Comparison of ENCODE assay signal across 15 cellular contexts in genomic region chr18:63832470-63832869, GRCh38. TPM values are rescaled to one million over a fixed set of nuclear protein-coding genes. Genes with fewer than 3 reads are reported as not detected.
DNase-seq lines count a peak whose midpoint lies in the region; ATAC-seq and TF ChIP-seq lines count a peak whose summit lies in the region.
"Had no signal": no experiment of that assay in that cellular context is flagged by ENCODE, and none has a peak within 500 bp of the region (broad histone marks: within the 10 kb centered on the region; RNA-seq: fewer than 3 reads in every experiment).

No MANE protein-coding gene starts in this region.

- no peak overlapping the region for H2AFZ ChIP-seq in neural progenitor cell (replicated peaks)
- H2AFZ ChIP-seq: parathyroid adenoma had no signal

- H3K4me1 Mint-ChIP-seq in activated CD8-positive, alpha-beta T cell treated with anti-CD3 and anti-CD28 coated beads for 36 hours (ENCODE audit: low read depth): peaks cover 6% of the 10 kb centered on the region
- H3K4me1 Mint-ChIP-seq in activated CD8-positive, alpha-beta T cell treated with anti-CD3 and anti-CD28 coated beads, Interleukin-2, amount 10 ng/mL, durations not matched to agents 7 days and 5 days (ENCODE audit: low read depth): peaks cover 12% of the 10 kb centered on the region
- H3K4me1 Mint-ChIP-seq in stimulated activated effector memory CD8-positive, alpha-beta T cell treated with anti-CD3 and anti-CD28 coated beads, Interleukin-12 subunit alpha, Interleukin-12 subunit beta, amount 100 ng/mL, for 72 hours: no peaks in the 10 kb centered on the region
- H3K4me1 Mint-ChIP-seq in neural progenitor cell: no peaks in the 10 kb centered on the region
- H3K4me1 Mint-ChIP-seq in activated CD4-positive, alpha-beta memory T cell treated with anti-CD3 and anti-CD28 coated beads for 36 hours (ENCODE audit: low read depth): peaks cover 4% of the 10 kb centered on the region

- no peak for TF ChIP-seq CTCF in activated CD8-positive, alpha-beta T cell treated with anti-CD3 and anti-CD28 coated beads for 36 hours (IDR thresholded peaks at IDR 0.05)
- TF ChIP-seq CTCF in neural progenitor cell (IDR thresholded peaks at IDR 0.05): no peak

- POLR2A ChIA-PET in activated CD8-positive, alpha-beta T cell treated with anti-CD3 and anti-CD28 coated beads for 36 hours (lab: Charles Lee): no interaction called here
- POLR2A ChIA-PET in activated CD8-positive, alpha-beta T cell treated with anti-CD3 and anti-CD28 coated beads, Interleukin-2, amount 10 ng/mL, durations not matched to agents 7 days and 5 days (lab: Charles Lee): no interaction called here
- POLR2A ChIA-PET in activated CD4-positive, alpha-beta memory T cell treated with anti-CD3 and anti-CD28 coated beads for 36 hours (lab: Charles Lee): no interaction called here

- intact Hi-C loops in activated CD8-positive, alpha-beta T cell treated with anti-CD3 and anti-CD28 coated beads for 36 hours (cut with micrococcal nuclease): no loop called here
- intact Hi-C loops in sciatic nerve (cut with DNase I): no loop called here
- intact Hi-C loops in activated CD4-positive, alpha-beta memory T cell treated with anti-CD3 and anti-CD28 coated beads for 36 hours (cut with micrococcal nuclease): loop anchor here (1.0 kb wide), 1 partner anchor 119 kb away; no protein-coding TSS in a partner anchor

- H3K4me2 ChIP-seq in neural progenitor cell: no peak overlapping the region
- H3K4me2 ChIP-seq: A549 had no signal

- no peaks in the 10 kb centered on the region for H3K9me3 ChIP-seq in neural progenitor cell (ENCODE audit: low read depth)
- H3K9me3 ChIP-seq: A549 had no signal

- H4K20me1 ChIP-seq in neural progenitor cell (ENCODE audit: low read depth): no peaks in the 10 kb centered on the region

- H3F3A ChIP-seq in neural progenitor cell (ENCODE audit: low read depth): no peaks in the 10 kb centered on the region

- no peaks in the 10 kb centered on the region for H3K79me2 ChIP-seq in neural progenitor cell (ENCODE audit: low read depth)
- H3K79me2 ChIP-seq: parathyroid adenoma had no signal

- H3K36me3 ChIP-seq in neural progenitor cell: no peaks in the 10 kb centered on the region

- no peaks in the 10 kb centered on the region for H3K4me1 ChIP-seq in neural progenitor cell
- H3K4me1 ChIP-seq: A549, parathyroid adenoma had no signal

- no peaks in the 10 kb centered on the region for H3K9me3 Mint-ChIP-seq in activated CD8-positive, alpha-beta T cell treated with anti-CD3 and anti-CD28 coated beads for 36 hours
- H3K9me3 Mint-ChIP-seq in activated CD8-positive, alpha-beta T cell treated with anti-CD3 and anti-CD28 coated beads, Interleukin-2, amount 10 ng/mL, durations not matched to agents 7 days and 5 days (ENCODE audit: insufficient read depth): no peaks in the 10 kb centered on the region
- H3K9me3 Mint-ChIP-seq in stimulated activated effector memory CD8-positive, alpha-beta T cell treated with anti-CD3 and anti-CD28 coated beads, Interleukin-12 subunit alpha, Interleukin-12 subunit beta, amount 100 ng/mL, for 72 hours: no peaks in the 10 kb centered on the region
- H3K9me3 Mint-ChIP-seq in neural progenitor cell: no peaks in the 10 kb centered on the region
- H3K9me3 Mint-ChIP-seq in activated CD4-positive, alpha-beta memory T cell treated with anti-CD3 and anti-CD28 coated beads for 36 hours: no peaks in the 10 kb centered on the region

- no peaks in the 10 kb centered on the region for H3K27me3 ChIP-seq in neural progenitor cell

- no peak overlapping the region for H3K27ac ChIP-seq in neural progenitor cell
- H3K27ac ChIP-seq: A549, coronary artery, parathyroid adenoma had no signal

- peaks cover 16% of the 10 kb centered on the region for H3K27me3 Mint-ChIP-seq in activated CD8-positive, alpha-beta T cell treated with anti-CD3 and anti-CD28 coated beads for 36 hours
- H3K27me3 Mint-ChIP-seq in activated CD8-positive, alpha-beta T cell treated with anti-CD3 and anti-CD28 coated beads, Interleukin-2, amount 10 ng/mL, durations not matched to agents 7 days and 5 days (ENCODE audit: low read depth): peaks cover 18% of the 10 kb centered on the region
- peaks cover 2% of the 10 kb centered on the region for H3K27me3 Mint-ChIP-seq in neural progenitor cell (ENCODE audit: insufficient read depth, low read depth)
- H3K27me3 Mint-ChIP-seq in activated CD4-positive, alpha-beta memory T cell treated with anti-CD3 and anti-CD28 coated beads for 36 hours: peaks cover 17% of the 10 kb centered on the region

- DNase-seq in activated CD8-positive, alpha-beta T cell treated with anti-CD3 and anti-CD28 coated beads for 36 hours: no peak
- no peak for DNase-seq in activated CD8-positive, alpha-beta T cell treated with anti-CD3 and anti-CD28 coated beads, Interleukin-2, amount 10 ng/mL, durations not matched to agents 7 days and 5 days
- DNase-seq in HS-5 (ENCODE audit: low read depth) (peak; percentile 82), sciatic nerve (ENCODE audit: low spot score) (no peak), neural progenitor cell (ENCODE audit: low spot score) (no peak)
- DNase-seq in stimulated activated effector memory CD8-positive, alpha-beta T cell treated with anti-CD3 and anti-CD28 coated beads, Interleukin-12 subunit alpha, Interleukin-12 subunit beta, amount 100 ng/mL, for 72 hours (ENCODE audit: low spot score in 2 of 2): no peak
- DNase-seq in activated CD4-positive, alpha-beta memory T cell treated with anti-CD3 and anti-CD28 coated beads for 36 hours: no peak
- DNase-seq: activated CD8-positive, alpha-beta memory T cell treated with anti-CD3 and anti-CD28 coated beads for 24 hours; Karpas-422; kidney; stimulated activated CD8-positive, alpha-beta memory T cell treated with anti-CD3 and anti-CD28 coated beads, Interleukin-4, amount 100 ng/mL, for 48 hours had no signal

- no peak overlapping the region for H3K27ac Mint-ChIP-seq in activated CD8-positive, alpha-beta T cell treated with anti-CD3 and anti-CD28 coated beads for 36 hours
- H3K27ac Mint-ChIP-seq in activated CD8-positive, alpha-beta T cell treated with anti-CD3 and anti-CD28 coated beads, Interleukin-2, amount 10 ng/mL, durations not matched to agents 7 days and 5 days: no peak overlapping the region
- no peak overlapping the region for H3K27ac Mint-ChIP-seq in stimulated activated effector memory CD8-positive, alpha-beta T cell treated with anti-CD3 and anti-CD28 coated beads, Interleukin-12 subunit alpha, Interleukin-12 subunit beta, amount 100 ng/mL, for 72 hours
- H3K27ac Mint-ChIP-seq in neural progenitor cell: no peak overlapping the region
- no peak overlapping the region for H3K27ac Mint-ChIP-seq in activated CD4-positive, alpha-beta memory T cell treated with anti-CD3 and anti-CD28 coated beads for 36 hours

- H3K36me3 Mint-ChIP-seq in activated CD8-positive, alpha-beta T cell treated with anti-CD3 and anti-CD28 coated beads for 36 hours (ENCODE audit: low read depth): no peaks in the 10 kb centered on the region
- no peaks in the 10 kb centered on the region for H3K36me3 Mint-ChIP-seq in activated CD8-positive, alpha-beta T cell treated with anti-CD3 and anti-CD28 coated beads, Interleukin-2, amount 10 ng/mL, durations not matched to agents 7 days and 5 days (ENCODE audit: low read depth)
- H3K36me3 Mint-ChIP-seq in stimulated activated effector memory CD8-positive, alpha-beta T cell treated with anti-CD3 and anti-CD28 coated beads, Interleukin-12 subunit alpha, Interleukin-12 subunit beta, amount 100 ng/mL, for 72 hours: no peaks in the 10 kb centered on the region
- no peaks in the 10 kb centered on the region for H3K36me3 Mint-ChIP-seq in neural progenitor cell
- H3K36me3 Mint-ChIP-seq in activated CD4-positive, alpha-beta memory T cell treated with anti-CD3 and anti-CD28 coated beads for 36 hours: no peaks in the 10 kb centered on the region

- ATAC-seq in activated CD8-positive, alpha-beta T cell treated with anti-CD3 and anti-CD28 coated beads for 36 hours: peak; percentile 56
- no peak for ATAC-seq in activated CD8-positive, alpha-beta T cell treated with anti-CD3 and anti-CD28 coated beads, Interleukin-2, amount 10 ng/mL, durations not matched to agents 7 days and 5 days
- ATAC-seq in HG02623 (IDR thresholded peaks at IDR 0.05; ENCODE audit: unreplicated experiment): peak; percentile 70
- ATAC-seq in stimulated activated effector memory CD8-positive, alpha-beta T cell treated with anti-CD3 and anti-CD28 coated beads, Interleukin-12 subunit alpha, Interleukin-12 subunit beta, amount 100 ng/mL, for 72 hours: peak; percentile 92
- no peak for ATAC-seq in sciatic nerve
- ATAC-seq: A549 had no signal

- CTCF ChIA-PET in activated CD8-positive, alpha-beta T cell treated with anti-CD3 and anti-CD28 coated beads for 36 hours (lab: Charles Lee): interaction anchor here (0.7 kb wide), 1 partner anchor 1435 kb away, joined by 3 read pairs; no protein-coding TSS in a partner anchor
- CTCF ChIA-PET in activated CD8-positive, alpha-beta T cell treated with anti-CD3 and anti-CD28 coated beads, Interleukin-2, amount 10 ng/mL, durations not matched to agents 7 days and 5 days (lab: Charles Lee): interaction anchor here (1.0 kb wide), 1 partner anchor 9 kb away, joined by 3 read pairs; no protein-coding TSS in a partner anchor
- CTCF ChIA-PET in activated CD4-positive, alpha-beta memory T cell treated with anti-CD3 and anti-CD28 coated beads for 36 hours (lab: Charles Lee): no interaction called here

- H3K4me3 ChIP-seq in neural progenitor cell: no peak overlapping the region
- H3K4me3 ChIP-seq: A549, coronary artery had no signal

- no peak overlapping the region for H3K4me3 Mint-ChIP-seq in activated CD8-positive, alpha-beta T cell treated with anti-CD3 and anti-CD28 coated beads for 36 hours
- H3K4me3 Mint-ChIP-seq in activated CD8-positive, alpha-beta T cell treated with anti-CD3 and anti-CD28 coated beads, Interleukin-2, amount 10 ng/mL, durations not matched to agents 7 days and 5 days: no peak overlapping the region
- no peak overlapping the region for H3K4me3 Mint-ChIP-seq in stimulated activated effector memory CD8-positive, alpha-beta T cell treated with anti-CD3 and anti-CD28 coated beads, Interleukin-12 subunit alpha, Interleukin-12 subunit beta, amount 100 ng/mL, for 72 hours
- H3K4me3 Mint-ChIP-seq in neural progenitor cell: no peak overlapping the region
- H3K4me3 Mint-ChIP-seq in activated CD4-positive, alpha-beta memory T cell treated with anti-CD3 and anti-CD28 coated beads for 36 hours: no peak overlapping the region

- H3K9ac ChIP-seq in neural progenitor cell: no peak overlapping the region
- H3K9ac ChIP-seq: parathyroid adenoma had no signal

RNA-seq across cellular contexts. Expression of gene SERPINB2, which starts 55.0 kb away (rescaled TPM):
- total RNA-seq in activated CD8-positive, alpha-beta T cell treated with anti-CD3 and anti-CD28 coated beads for 36 hours: not detected
- total RNA-seq in activated CD8-positive, alpha-beta T cell treated with anti-CD3 and anti-CD28 coated beads, Interleukin-2, amount 10 ng/mL, durations not matched to agents 7 days and 5 days: not detected
- 2.6 TPM for total RNA-seq in sciatic nerve
- not detected in 2 replicates for total RNA-seq in neural progenitor cell (ENCODE audit: low replicate concordance)
- total RNA-seq in activated CD4-positive, alpha-beta memory T cell treated with anti-CD3 and anti-CD28 coated beads for 36 hours: not detected
- total RNA-seq: kidney had no signal

RNA-seq across cellular contexts. Expression of gene SERPINB7, which starts 57.3 kb away (rescaled TPM):
- not detected for total RNA-seq in activated CD8-positive, alpha-beta T cell treated with anti-CD3 and anti-CD28 coated beads for 36 hours
- total RNA-seq in activated CD8-positive, alpha-beta T cell treated with anti-CD3 and anti-CD28 coated beads, Interleukin-2, amount 10 ng/mL, durations not matched to agents 7 days and 5 days: not detected
- total RNA-seq in sciatic nerve (0.53 TPM), neural progenitor cell (ENCODE audit: low replicate concordance) (not detected in 2 replicates)
- total RNA-seq in activated CD4-positive, alpha-beta memory T cell treated with anti-CD3 and anti-CD28 coated beads for 36 hours: not detected

Comparison
In these comparisons a context has a peak if more than half of its experiments do, and no peak if none do; other contexts are left out.
1. ATAC-seq: peak in activated CD8-positive, alpha-beta T cell treated with anti-CD3 and anti-CD28 coated beads for 36 hours (single experiment), HG02623 (single experiment) and stimulated activated effector memory CD8-positive, alpha-beta T cell treated with anti-CD3 and anti-CD28 coated beads, Interleukin-12 subunit alpha, Interleukin-12 subunit beta, amount 100 ng/mL, for 72 hours (single experiment); none in activated CD8-positive, alpha-beta T cell treated with anti-CD3 and anti-CD28 coated beads, Interleukin-2, amount 10 ng/mL, durations not matched to agents 7 days and 5 days (single experiment) and sciatic nerve (single experiment).